In genomic region chr1:8456306-8456912, GRCh38 we compare ENCODE assay signal across 11 cellular contexts.
DNase-seq lines count a peak whose midpoint lies in the region; ATAC-seq and TF ChIP-seq lines count a peak whose summit lies in the region.
"Had no signal": no experiment of that assay in that cellular context is flagged by ENCODE, and none has a peak within 500 bp of the region (broad histone marks: within the 10 kb centered on the region; RNA-seq: fewer than 3 reads in every experiment).

No MANE protein-coding gene starts in this region.

- WGBS in heart right ventricle, 2 donors: 61 to 62% methylated on average over 4 of the region's 4 CpGs
- WGBS in sigmoid colon, 2 donors: 58 to 71% methylated on average over 4 of the region's 4 CpGs

- H3K4me1 ChIP-seq in HEK293 (ENCODE audit: control insufficient read depth, insufficient read depth, low read length) (peaks cover 20% of the 10 kb centered on the region), heart right ventricle (peaks cover 10 to 58% (median 50%) of the 10 kb centered on the region in 9 donors), sigmoid colon (peaks cover 0 to 64% (median 60%) of the 10 kb centered on the region in 4 donors)
- H3K4me1 ChIP-seq in naive thymus-derived CD4-positive, alpha-beta T cell (ENCODE audit: control insufficient read depth in 2 of 2, insufficient read depth in 2 of 2, low read length in 2 of 2): peaks cover 0 to 19% of the 10 kb centered on the region in 2 donors

- peaks cover 0 to 15% (median 8%) of the 10 kb centered on the region in 5 donors for H3K36me3 Mint-ChIP-seq in naive thymus-derived CD4-positive, alpha-beta T cell
- H3K36me3 Mint-ChIP-seq in Calu3 (ENCODE audit: insufficient read depth, unreplicated experiment): peaks cover 2% of the 10 kb centered on the region

- POLR2A ChIA-PET in HEK293 (lab: Yijun Ruan, JAX): no interaction called here
- POLR2A ChIA-PET in naive thymus-derived CD4-positive, alpha-beta T cell (lab: Charles Lee): no interaction called here

- no peaks in the 10 kb centered on the region for H3K27me3 Mint-ChIP-seq in naive thymus-derived CD4-positive, alpha-beta T cell
- no peaks in the 10 kb centered on the region for H3K27me3 Mint-ChIP-seq in Calu3 (ENCODE audit: unreplicated experiment)

- H3K4me3 Mint-ChIP-seq in naive thymus-derived CD4-positive, alpha-beta T cell: peak overlapping the region in 2 of 10 donors; percentile 6 to 30
- no peak overlapping the region for H3K4me3 Mint-ChIP-seq in Calu3 (ENCODE audit: low read depth, unreplicated experiment)
- H3K4me3 Mint-ChIP-seq: neural crest cell had no signal

- no peak overlapping the region for H3K27ac ChIP-seq in HEK293 (ENCODE audit: extremely low read depth, low read depth, low read length)
- H3K27ac ChIP-seq in heart right ventricle: peak overlapping the region in 8 of 10 donors; percentile 9 to 66 (median 47)
- peak overlapping the region; percentile 72 to 86 (median 84) for H3K27ac ChIP-seq in sigmoid colon
- no peak overlapping the region for H3K27ac ChIP-seq in naive thymus-derived CD4-positive, alpha-beta T cell (ENCODE audit: low read depth, low read length)

- peak in 6 of 8 donors; percentile 52 to 71 (median 64) for ATAC-seq in heart right ventricle
- no peak for ATAC-seq in naive thymus-derived CD4-positive, alpha-beta T cell

- H3K9me3 Mint-ChIP-seq in naive thymus-derived CD4-positive, alpha-beta T cell: no peaks in the 10 kb centered on the region
- H3K9me3 Mint-ChIP-seq in Calu3 (ENCODE audit: low read depth, unreplicated experiment): no peaks in the 10 kb centered on the region
- H3K9me3 Mint-ChIP-seq: neural crest cell had no signal

- in situ Hi-C loops in astrocyte of the spinal cord (cut with HindIII; ENCODE audit: low sequenced_read_pairs): no loop called here

- TF ChIP-seq EP300 in sigmoid colon (IDR thresholded peaks at IDR 0.05): no peak

- no TSS peak for BruUV-seq in Calu3 (replicated peaks; lab: Mats Ljungman, UMichigan)

- no peak for TF ChIP-seq CTCF in HEK293 (tag by site-specific recombination; IDR thresholded peaks at IDR 0.05)
- TF ChIP-seq CTCF in astrocyte of the spinal cord (IDR thresholded peaks at IDR 0.05; ENCODE audit: low read depth, low read length): no peak
- no peak for TF ChIP-seq CTCF in heart right ventricle (IDR thresholded peaks at IDR 0.05)
- TF ChIP-seq CTCF in sigmoid colon (IDR thresholded peaks at IDR 0.05): no peak
- no peak for TF ChIP-seq CTCF in Calu3 (IDR thresholded peaks at IDR 0.05; ENCODE audit: unreplicated experiment)

- peak overlapping the region in 3 of 9 donors; percentile 18 to 75 (median 37) for H3K27ac Mint-ChIP-seq in naive thymus-derived CD4-positive, alpha-beta T cell
- H3K27ac Mint-ChIP-seq in Calu3 (ENCODE audit: unreplicated experiment): no peak overlapping the region

- DNase-seq in astrocyte of the spinal cord (ENCODE audit: low read depth, low spot score): peak; percentile 69
- DNase-seq in heart right ventricle: no peak
- no peak for DNase-seq in sigmoid colon
- DNase-seq in naive thymus-derived CD4-positive, alpha-beta T cell: no peak
- no peak for DNase-seq in NK-92 treated with Interleukin-12 subunit alpha and Interleukin-12 subunit beta, amount 100 ng/mL, for 24 hours (lab: John Stamatoyannopoulos, UW)
- no peak for DNase-seq in activated naive CD4-positive, alpha-beta T cell treated with anti-CD3 and anti-CD28 coated beads, Interleukin-2, amount 50 U/mL, for 16 hours
- no peak for DNase-seq in Calu3
- DNase-seq: aorta, NCI-H1105 had no signal

- H3K9me3 ChIP-seq in HEK293 (ENCODE audit: control insufficient read depth, insufficient read depth, low read depth, low read length) (no peaks in the 10 kb centered on the region), heart right ventricle (no peaks in the 10 kb centered on the region), sigmoid colon (no peaks in the 10 kb centered on the region)
- no peaks in the 10 kb centered on the region for H3K9me3 ChIP-seq in naive thymus-derived CD4-positive, alpha-beta T cell (ENCODE audit: control insufficient read depth in 2 of 3, low read length in 3 of 3)

- no peak for TF ChIP-seq POLR2A in sigmoid colon (IDR thresholded peaks at IDR 0.05)

- CTCF ChIA-PET in HEK293 (lab: Yijun Ruan, JAX): interaction anchor here (0.6 to 1.4 kb wide), 6 partner anchors 18 to 274 kb away, joined by 3 to 5 read pairs (median 3); no protein-coding TSS in a partner anchor
- CTCF ChIA-PET in naive thymus-derived CD4-positive, alpha-beta T cell (lab: Charles Lee): interaction anchor here (0.6 to 1.3 kb wide), 2 partner anchors 26 to 191 kb away, joined by 3 read pairs; no protein-coding TSS in a partner anchor
- CTCF ChIA-PET in Calu3 (lab: Charles Lee): no interaction called here

- intact Hi-C loops in heart right ventricle (cut with DNase I): no loop called here
- intact Hi-C loops in sigmoid colon (cut with DNase I): no loop called here
- intact Hi-C loops in naive thymus-derived CD4-positive, alpha-beta T cell (cut with micrococcal nuclease): no loop called here
- intact Hi-C loops in Calu3 (cut with micrococcal nuclease; ENCODE audit: unreplicated experiment): no loop called here

- H3K4me3 ChIP-seq in HEK293 (ENCODE audit: low read depth, low read length) (no peak overlapping the region), astrocyte of the spinal cord (ENCODE audit: low read depth, low read length) (no peak overlapping the region), heart right ventricle (no peak overlapping the region), sigmoid colon (no peak overlapping the region)
- H3K4me3 ChIP-seq in naive thymus-derived CD4-positive, alpha-beta T cell (ENCODE audit: low read length): no peak overlapping the region

- peaks cover 23 to 59% (median 46%) of the 10 kb centered on the region in 7 donors for H3K4me1 Mint-ChIP-seq in naive thymus-derived CD4-positive, alpha-beta T cell
- H3K4me1 Mint-ChIP-seq in Calu3 (ENCODE audit: low read depth, unreplicated experiment): peaks cover 11% of the 10 kb centered on the region

- no peaks in the 10 kb centered on the region for H3K27me3 ChIP-seq in heart right ventricle
- no peaks in the 10 kb centered on the region for H3K27me3 ChIP-seq in sigmoid colon
- H3K27me3 ChIP-seq in naive thymus-derived CD4-positive, alpha-beta T cell (ENCODE audit: control insufficient read depth in 2 of 2, insufficient read depth in 2 of 2, low read length in 2 of 2): no peaks in the 10 kb centered on the region

- H3K36me3 ChIP-seq in HEK293 (ENCODE audit: control insufficient read depth in 2 of 2, insufficient read depth in 1 of 2, low read length in 2 of 2) (peaks cover 0 to 6% of the 10 kb centered on the region in 2 experiments; a peak in 1 of 3 replicates), heart right ventricle (no peaks in the 10 kb centered on the region), sigmoid colon (no peaks in the 10 kb centered on the region)
- H3K36me3 ChIP-seq in naive thymus-derived CD4-positive, alpha-beta T cell (ENCODE audit: control insufficient read depth in 2 of 3, insufficient read depth in 3 of 3, low read length in 3 of 3): no peaks in the 10 kb centered on the region

TF ChIP-seq in HEK293, 187 proteins besides CTCF, POLR2A, EP300 and RAD21:
- 0 out of 2 replicates have a peak, but pooled peaks have one; percentile 4 for TF ChIP-seq PRDM1 (tag by site-specific recombination; IDR thresholded peaks at IDR 0.05)
- no peak for TF ChIP-seq KLF17 (tag by site-specific recombination; IDR thresholded peaks at IDR 0.05)
- peak; percentile 29; the same call in 1 of the 2 replicates for TF ChIP-seq ZEB2 (tag by site-specific recombination; IDR thresholded peaks at IDR 0.05)
- no peak for TF ChIP-seq ZNF335 (tag by site-specific recombination; conservative IDR thresholded peaks at IDR 0.05)
- TF ChIP-seq ZNF600 (tag by site-specific recombination; IDR thresholded peaks at IDR 0.05): 0 out of 2 replicates have a peak, but pooled peaks have one; percentile 17
- peak; percentile 55 for TF ChIP-seq PRDM6 (tag by site-specific recombination; IDR thresholded peaks at IDR 0.05)
- peak; percentile 95 for TF ChIP-seq ZNF623 (tag by site-specific recombination; IDR thresholded peaks at IDR 0.05)

Comparison
In these comparisons a context has a peak if more than half of its experiments do, and no peak if none do; other contexts are left out.
1. H3K27ac ChIP-seq: peak in heart right ventricle (8 of 10) and sigmoid colon (4 of 4); none in HEK293 (single experiment) and naive thymus-derived CD4-positive, alpha-beta T cell (single experiment).